In the genomic region with DNA sequence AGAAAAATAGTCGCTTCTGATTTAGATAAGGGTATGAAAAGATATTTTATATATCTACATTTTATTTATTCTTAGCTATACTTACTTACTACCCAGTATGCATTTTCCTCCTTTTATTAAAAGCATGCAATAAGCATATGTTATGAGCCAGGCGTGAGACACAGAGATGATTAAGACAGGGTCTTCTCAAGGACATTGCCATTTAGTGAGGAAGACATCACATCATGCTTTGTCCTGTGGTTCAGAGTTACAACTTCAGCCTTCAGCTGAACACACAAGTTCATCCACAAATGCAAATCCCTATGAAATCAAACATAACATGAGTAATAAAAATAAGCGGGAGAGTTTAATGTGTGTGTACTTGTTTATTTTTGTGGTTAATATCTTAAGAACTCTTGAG, we compare ENCODE assay signal across 22 cellular contexts.
"Had no signal": no experiment of that assay in that cellular context is flagged by ENCODE, and none has a peak within 500 bp of the region (broad histone marks: within the 10 kb centered on the region; RNA-seq: fewer than 3 reads in every experiment).

No MANE protein-coding gene starts in this region.

- H3K4me1 ChIP-seq: prostate gland had no signal

- ATAC-seq: left colon; right lobe of liver; stimulated activated memory B cell treated with anti-CD40 and anti-IgM and Interleukin-4, amounts not matched to agents 10 μg/mL and 1 μg/mL and 100 μg/mL, for 72 hours; upper lobe of right lung had no signal

- H3K9ac ChIP-seq: parathyroid adenoma had no signal

- H2AFZ ChIP-seq: parathyroid adenoma had no signal

- H3K27ac ChIP-seq: gastroesophageal sphincter, parathyroid adenoma, prostate gland, right lobe of liver, spleen, upper lobe of right lung had no signal

- DNase-seq: effector memory CD4-positive, alpha-beta T cell; glutamatergic neuron; left colon; left ventricle myocardium superior; mesendoderm; naive B cell; occipital lobe; retina; right lobe of liver; spleen; stimulated activated CD4-positive, alpha-beta T cell treated with anti-CD3 and anti-CD28 coated beads, Interleukin-15, amount 100 ng/mL, for 24 hours; stimulated activated CD4-positive, alpha-beta T cell treated with anti-CD3 and anti-CD28 coated beads, Interleukin-1b, Interleukin-23, amount 100 ng/mL, for 48 hours; stimulated activated CD4-positive, alpha-beta T cell treated with anti-CD3 and anti-CD28 coated beads, Interleukin-4, amount 100 ng/mL, for 24 hours; tibial artery; upper lobe of right lung had no signal

- H3K9me3 Mint-ChIP-seq: nephron; stimulated activated naive CD8-positive, alpha-beta T cell treated with anti-CD3 and anti-CD28 coated beads, Interleukin-15, Interleukin-2, amounts not matched to agents 100 ng/mL and 50 ng/mL, for 24 hours had no signal

- H3K27me3 ChIP-seq: gastroesophageal sphincter, right lobe of liver, spleen, tibial artery, upper lobe of right lung had no signal

- H3K36me3 ChIP-seq: gastroesophageal sphincter, prostate gland, spleen, tibial artery, upper lobe of right lung had no signal

- H3K27ac Mint-ChIP-seq: nephron; stimulated activated memory B cell treated with anti-CD40 and anti-IgM and Interleukin-4, amounts not matched to agents 10 μg/mL and 1 μg/mL and 100 μg/mL, for 72 hours; stimulated activated naive CD8-positive, alpha-beta T cell treated with anti-CD3 and anti-CD28 coated beads, Interleukin-15, Interleukin-2, amounts not matched to agents 100 ng/mL and 50 ng/mL, for 24 hours had no signal

- H3K36me3 Mint-ChIP-seq: stimulated activated memory B cell treated with anti-CD40 and anti-IgM and Interleukin-4, amounts not matched to agents 10 μg/mL and 1 μg/mL and 100 μg/mL, for 72 hours had no signal

- H3K4me3 Mint-ChIP-seq: naive B cell; nephron; stimulated activated memory B cell treated with anti-CD40 and anti-IgM and Interleukin-4, amounts not matched to agents 10 μg/mL and 1 μg/mL and 100 μg/mL, for 72 hours; stimulated activated naive CD8-positive, alpha-beta T cell treated with anti-CD3 and anti-CD28 coated beads, Interleukin-15, Interleukin-2, amounts not matched to agents 100 ng/mL and 50 ng/mL, for 24 hours had no signal

- H3K4me3 ChIP-seq: gastroesophageal sphincter, lung, prostate gland, right lobe of liver, spleen, tibial artery, upper lobe of right lung had no signal

- H3K9me3 ChIP-seq: gastroesophageal sphincter, prostate gland, right lobe of liver, spleen, tibial artery, upper lobe of right lung had no signal
